Comparison of ENCODE assay signal across 1 cellular context in the genomic region with DNA sequence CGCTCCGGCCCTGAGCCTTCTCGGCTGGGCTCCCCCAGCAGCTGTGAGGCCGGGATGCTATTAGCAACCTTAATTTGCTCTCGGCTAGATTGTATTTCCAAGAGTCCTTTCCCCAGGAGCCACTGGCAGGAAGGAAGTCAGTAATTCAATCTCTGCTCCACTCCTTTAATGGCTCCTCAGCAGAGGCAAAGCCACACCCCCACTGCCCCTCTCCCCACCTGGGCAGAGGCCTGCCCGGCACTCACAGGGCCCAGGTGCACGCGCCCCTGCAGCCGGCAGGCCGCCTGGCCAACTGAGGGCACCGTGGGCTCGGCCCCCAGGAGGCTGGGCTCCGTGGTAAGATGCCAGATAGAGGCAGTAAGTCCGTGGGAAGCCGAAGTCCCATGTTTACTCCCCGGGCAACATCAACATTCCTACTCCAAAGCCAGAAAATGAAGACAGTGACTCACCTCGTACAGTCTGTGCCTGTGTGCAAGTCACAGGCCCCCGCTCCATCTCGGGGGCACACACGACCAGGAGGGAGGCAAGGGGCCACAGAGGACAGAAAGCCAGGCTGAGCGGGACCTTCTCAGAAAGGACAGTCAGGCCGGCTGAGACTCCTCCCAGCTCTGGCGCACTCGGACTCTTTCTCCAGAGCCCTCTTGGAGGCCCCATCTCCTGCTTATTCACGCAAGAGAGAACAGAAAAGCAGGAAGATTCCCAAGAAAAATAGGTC.
TF ChIP-seq lines count a peak whose summit lies in the region.

No MANE protein-coding gene starts in this region.

TF ChIP-seq in HEK293, 187 proteins besides CTCF, POLR2A, EP300 and RAD21 (continued from another document):
- TF ChIP-seq, protein P1, sequence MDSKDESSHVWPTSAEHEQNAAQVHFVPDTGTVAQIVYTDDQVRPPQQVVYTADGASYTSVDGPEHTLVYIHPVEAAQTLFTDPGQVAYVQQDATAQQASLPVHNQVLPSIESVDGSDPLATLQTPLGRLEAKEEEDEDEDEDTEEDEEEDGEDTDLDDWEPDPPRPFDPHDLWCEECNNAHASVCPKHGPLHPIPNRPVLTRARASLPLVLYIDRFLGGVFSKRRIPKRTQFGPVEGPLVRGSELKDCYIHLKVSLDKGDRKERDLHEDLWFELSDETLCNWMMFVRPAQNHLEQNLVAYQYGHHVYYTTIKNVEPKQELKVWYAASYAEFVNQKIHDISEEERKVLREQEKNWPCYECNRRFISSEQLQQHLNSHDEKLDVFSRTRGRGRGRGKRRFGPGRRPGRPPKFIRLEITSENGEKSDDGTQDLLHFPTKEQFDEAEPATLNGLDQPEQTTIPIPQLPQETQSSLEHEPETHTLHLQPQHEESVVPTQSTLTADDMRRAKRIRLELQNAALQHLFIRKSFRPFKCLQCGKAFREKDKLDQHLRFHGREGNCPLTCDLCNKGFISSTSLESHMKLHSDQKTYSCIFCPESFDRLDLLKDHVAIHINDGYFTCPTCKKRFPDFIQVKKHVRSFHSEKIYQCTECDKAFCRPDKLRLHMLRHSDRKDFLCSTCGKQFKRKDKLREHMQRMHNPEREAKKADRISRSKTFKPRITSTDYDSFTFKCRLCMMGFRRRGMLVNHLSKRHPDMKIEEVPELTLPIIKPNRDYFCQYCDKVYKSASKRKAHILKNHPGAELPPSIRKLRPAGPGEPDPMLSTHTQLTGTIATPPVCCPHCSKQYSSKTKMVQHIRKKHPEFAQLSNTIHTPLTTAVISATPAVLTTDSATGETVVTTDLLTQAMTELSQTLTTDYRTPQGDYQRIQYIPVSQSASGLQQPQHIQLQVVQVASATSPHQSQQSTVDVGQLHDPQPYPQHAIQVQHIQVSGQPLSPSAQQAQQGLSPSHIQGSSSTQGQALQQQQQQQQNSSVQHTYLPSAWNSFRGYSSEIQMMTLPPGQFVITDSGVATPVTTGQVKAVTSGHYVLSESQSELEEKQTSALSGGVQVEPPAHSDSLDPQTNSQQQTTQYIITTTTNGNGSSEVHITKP (tag by site-specific recombination; IDR thresholded peaks at IDR 0.05), result 0 out of 2 replicates have a peak, but pooled peaks have one; percentile 15
- no peak for TF ChIP-seq ZNF112 (tag by site-specific recombination; IDR thresholded peaks at IDR 0.05)
- no peak for TF ChIP-seq ZNF19 (tag by site-specific recombination; IDR thresholded peaks at IDR 0.05; ENCODE audit: low read depth)
- TF ChIP-seq, protein P2, sequence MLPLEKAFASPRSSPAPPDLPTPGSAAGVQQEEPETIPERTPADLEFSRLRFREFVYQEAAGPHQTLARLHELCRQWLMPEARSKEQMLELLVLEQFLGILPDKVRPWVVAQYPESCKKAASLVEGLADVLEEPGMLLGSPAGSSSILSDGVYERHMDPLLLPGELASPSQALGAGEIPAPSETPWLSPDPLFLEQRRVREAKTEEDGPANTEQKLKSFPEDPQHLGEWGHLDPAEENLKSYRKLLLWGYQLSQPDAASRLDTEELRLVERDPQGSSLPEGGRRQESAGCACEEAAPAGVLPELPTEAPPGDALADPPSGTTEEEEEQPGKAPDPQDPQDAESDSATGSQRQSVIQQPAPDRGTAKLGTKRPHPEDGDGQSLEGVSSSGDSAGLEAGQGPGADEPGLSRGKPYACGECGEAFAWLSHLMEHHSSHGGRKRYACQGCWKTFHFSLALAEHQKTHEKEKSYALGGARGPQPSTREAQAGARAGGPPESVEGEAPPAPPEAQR (tag by site-specific recombination; IDR thresholded peaks at IDR 0.05), result no peak
- TF ChIP-seq ZNF335 (tag by site-specific recombination; conservative IDR thresholded peaks at IDR 0.05), result peak; percentile 56; the same call in 1 of the 2 replicates
